In genomic region chr2:55617160-55618024, GRCh38 we compare ENCODE assay signal across 1 cellular context.
TF ChIP-seq lines count a peak whose summit lies in the region.

Gene PPP4R3B (minus strand): TSS chr2:55617622. CDS start chr2:55617285, 337 bp downstream.

TF ChIP-seq in HEK293, 187 proteins besides CTCF, POLR2A, EP300 and RAD21 (continued from another document and continues in another):
- TF ChIP-seq ZNF280D (tag by site-specific recombination; IDR thresholded peaks at IDR 0.05) (no peak), ZNF707 (tag by site-specific recombination; IDR thresholded peaks at IDR 0.05) (no peak), ZNF544 (tag by site-specific recombination; IDR thresholded peaks at IDR 0.05) (no peak), ZNF214 (tag by site-specific recombination; IDR thresholded peaks at IDR 0.05; ENCODE audit: borderline replicate concordance) (no peak), ZNF302 (tag by site-specific recombination; IDR thresholded peaks at IDR 0.05; ENCODE audit: low read depth) (no peak), ZNF830 (tag by site-specific recombination; IDR thresholded peaks at IDR 0.05; ENCODE audit: low read depth) (no peak), ZNF701 (tag by site-specific recombination; IDR thresholded peaks at IDR 0.05) (no peak), ZBTB17 (tag by site-specific recombination; IDR thresholded peaks at IDR 0.05) (peak; percentile 99), ATF2 (tag by site-specific recombination; IDR thresholded peaks at IDR 0.05; ENCODE audit: low read depth) (no peak), PRDM1 (tag by site-specific recombination; IDR thresholded peaks at IDR 0.05) (peak; percentile 69; the same call in 1 of the 2 replicates), SALL2 (tag by site-specific recombination; IDR thresholded peaks at IDR 0.05; ENCODE audit: borderline replicate concordance) (no peak), HIC1 (tag by site-specific recombination; IDR thresholded peaks at IDR 0.05) (no peak), SCRT2 (tag by site-specific recombination; IDR thresholded peaks at IDR 0.05) (no peak), ZNF792 (tag by site-specific recombination; IDR thresholded peaks at IDR 0.05) (no peak), ZNF140 (tag by site-specific recombination; IDR thresholded peaks at IDR 0.05) (no peak), ZNF664 (tag by site-specific recombination; IDR thresholded peaks at IDR 0.05) (0 out of 2 replicates have a peak, but pooled peaks have one; percentile 10), ZNF174 (tag by site-specific recombination; IDR thresholded peaks at IDR 0.05) (no peak), ZNF560 (tag by site-specific recombination; IDR thresholded peaks at IDR 0.05; ENCODE audit: borderline replicate concordance) (no peak), ZNF280C (tag by site-specific recombination; IDR thresholded peaks at IDR 0.05) (no peak), ZNF488 (tag by site-specific recombination; IDR thresholded peaks at IDR 0.05) (no peak), ZNF660 (tag by site-specific recombination; IDR thresholded peaks at IDR 0.05) (peak; percentile 17; the same call in 1 of the 2 replicates), ZNF350 (tag by site-specific recombination; IDR thresholded peaks at IDR 0.05) (no peak), ZXDB (tag by site-specific recombination; IDR thresholded peaks at IDR 0.05) (peak; percentile 100), YY2 (tag by site-specific recombination; IDR thresholded peaks at IDR 0.05) (peak; percentile 90), PRDM10 (tag by site-specific recombination; IDR thresholded peaks at IDR 0.05) (peak; percentile 42; the same call in 1 of the 2 replicates), ZNF239 (tag by site-specific recombination; IDR thresholded peaks at IDR 0.05) (no peak; the same call in 1 of the 2 replicates), ZNF311 (tag by site-specific recombination; IDR thresholded peaks at IDR 0.05; ENCODE audit: borderline replicate concordance) (no peak), ZNF837 (tag by site-specific recombination; IDR thresholded peaks at IDR 0.05) (no peak), ZNF26 (tag by site-specific recombination; IDR thresholded peaks at IDR 0.05) (no peak), PRDM4 (tag by site-specific recombination; IDR thresholded peaks at IDR 0.05) (no peak), KLF8 (tag by site-specific recombination; IDR thresholded peaks at IDR 0.05) (peak; percentile 89), ZNF146 (tag by site-specific recombination; IDR thresholded peaks at IDR 0.05) (peak; percentile 34; the same call in 1 of the 2 replicates), ZNF175 (tag by site-specific recombination; IDR thresholded peaks at IDR 0.05) (no peak), ZNF549 (tag by site-specific recombination; IDR thresholded peaks at IDR 0.05) (no peak), ZNF114 (tag by site-specific recombination; IDR thresholded peaks at IDR 0.05) (no peak), AEBP2 (tag by site-specific recombination; IDR thresholded peaks at IDR 0.05; ENCODE audit: borderline replicate concordance) (no peak)
